In genomic region chr14:73887116-73887490, GRCh38 we compare ENCODE assay signal across 8 cellular contexts. TPM values are rescaled to one million over a fixed set of nuclear protein-coding genes. Genes with fewer than 3 reads are reported as not detected.
DNase-seq lines count a peak whose midpoint lies in the region; ATAC-seq and TF ChIP-seq lines count a peak whose summit lies in the region.

No MANE protein-coding gene starts in this region.

- DNase-seq in DND-41 (peak; percentile 26), amniotic epithelial cell (ENCODE audit: low read depth) (peak; percentile 37), NCI-H2081 treated with DMSO at 0.1 percent for 48 hours (lab: John Stamatoyannopoulos, UW) (no peak)
- no peak for DNase-seq in Jurkat, Clone E6-1 (ENCODE audit: low read depth, low spot score)
- DNase-seq in stimulated activated naive CD8-positive, alpha-beta T cell treated with anti-CD3 and anti-CD28 coated beads, Interleukin-15, Interleukin-2, amounts not matched to agents 100 U/mL and 50 U/mL, for 24 hours, result no peak
- DNase-seq in activated CD8-positive, alpha-beta memory T cell treated with anti-CD3 and anti-CD28 coated beads, Interleukin-2, amount 50 U/mL, for 48 hours, result no peak

- H4K20me1 ChIP-seq in DND-41 (ENCODE audit: insufficient read depth, low read length), result peaks cover 10% of the 10 kb centered on the region; the same call in 1 of the 2 replicates

- peak overlapping the region; percentile 88 for H2AFZ ChIP-seq in DND-41 (ENCODE audit: low read depth, low read length)

- peaks cover 44% of the 10 kb centered on the region for H3K4me1 ChIP-seq in DND-41 (ENCODE audit: insufficient read depth, low read length)
- H3K4me1 ChIP-seq in iPS-20b (ENCODE audit: insufficient read depth, low read length), result peaks cover 9% of the 10 kb centered on the region

- H3K27me3 ChIP-seq in DND-41 (ENCODE audit: insufficient read depth, low read length, poor library complexity), result no peaks in the 10 kb centered on the region
- no peaks in the 10 kb centered on the region for H3K27me3 ChIP-seq in iPS-20b (ENCODE audit: insufficient read depth, low read length)

- H3K4me3 ChIP-seq in DND-41 (ENCODE audit: low read depth in 1 of 2, low read length in 2 of 2) (peak overlapping the region; percentile 71 to 94), iPS-20b (ENCODE audit: low read length) (peak overlapping the region; percentile 88)
- H3K4me3 ChIP-seq in Jurkat, Clone E6-1 (ENCODE audit: low read length), result peak overlapping the region; percentile 90

- H3K36me3 ChIP-seq in DND-41 (ENCODE audit: insufficient read depth, low read length) (peaks cover 6% of the 10 kb centered on the region), iPS-20b (ENCODE audit: insufficient read depth, low read depth, low read length) (peaks cover 8% of the 10 kb centered on the region; the same call in 1 of the 2 replicates)

- ATAC-seq in DND-41 (ENCODE audit: insufficient read depth, low read depth), result peak; percentile 30
- peak; percentile 28 for ATAC-seq in GM21526 (IDR thresholded peaks at IDR 0.05; ENCODE audit: low FRiP score, unreplicated experiment)
- ATAC-seq in stimulated activated naive CD8-positive, alpha-beta T cell treated with anti-CD3 and anti-CD28 coated beads, Interleukin-15, Interleukin-2, amounts not matched to agents 100 U/mL and 50 U/mL, for 24 hours, result peak; percentile 1

- H3K9ac ChIP-seq in DND-41 (ENCODE audit: low read depth, low read length) (peak overlapping the region; percentile 89), iPS-20b (ENCODE audit: low read depth, low read length) (peak overlapping the region; percentile 88)

- H3K27ac ChIP-seq in DND-41 (ENCODE audit: low read length) (peak overlapping the region; percentile 83), iPS-20b (ENCODE audit: low read length) (peak overlapping the region; percentile 43)

- peaks cover 69% of the 10 kb centered on the region for H3K79me2 ChIP-seq in DND-41 (ENCODE audit: insufficient read depth, low read length)

- peak overlapping the region; percentile 69 for H3K4me2 ChIP-seq in DND-41 (ENCODE audit: insufficient read depth, low read length)

- no peaks in the 10 kb centered on the region for H3K9me3 ChIP-seq in DND-41 (ENCODE audit: insufficient read depth, low read length, severe bottlenecking)
- H3K9me3 ChIP-seq in iPS-20b (ENCODE audit: insufficient read depth, low read depth, low read length), result no peaks in the 10 kb centered on the region

- no peak for TF ChIP-seq CTCF in DND-41 (IDR thresholded peaks at IDR 0.05; ENCODE audit: borderline replicate concordance, extremely low read depth, low read length, poor library complexity, severe bottlenecking)

RNA-seq across cellular contexts. Expression of gene ZNF410, which starts 0.4 kb away (rescaled TPM):
- polyA plus RNA-seq in Jurkat, Clone E6-1 (2012; ENCODE audit: insufficient read depth, insufficient read length), result 40.1 TPM

RNA-seq across cellular contexts. Expression of gene PTGR2, which starts 35.5 kb away (rescaled TPM):
- polyA plus RNA-seq in Jurkat, Clone E6-1 (2012; ENCODE audit: insufficient read depth, insufficient read length), result 6.6 TPM

Comparison
In these comparisons a context has a peak if more than half of its experiments do, and no peak if none do; other contexts are left out.
1. DNase-seq: peak in DND-41 (single experiment) and amniotic epithelial cell (single experiment); none in Jurkat, Clone E6-1 (single experiment), stimulated activated naive CD8-positive, alpha-beta T cell treated with anti-CD3 and anti-CD28 coated beads, Interleukin-15, Interleukin-2, amounts not matched to agents 100 U/mL and 50 U/mL, for 24 hours (single experiment), NCI-H2081 treated with DMSO at 0.1 percent for 48 hours (single experiment) and activated CD8-positive, alpha-beta memory T cell treated with anti-CD3 and anti-CD28 coated beads, Interleukin-2, amount 50 U/mL, for 48 hours (single experiment).
2. Peak in every context shown above with its lines, with median percentiles within 50 percentile points of each other: ATAC-seq and H3K4me3 ChIP-seq.